Comparison of ENCODE assay signal across 23 cellular contexts in the genomic region with DNA sequence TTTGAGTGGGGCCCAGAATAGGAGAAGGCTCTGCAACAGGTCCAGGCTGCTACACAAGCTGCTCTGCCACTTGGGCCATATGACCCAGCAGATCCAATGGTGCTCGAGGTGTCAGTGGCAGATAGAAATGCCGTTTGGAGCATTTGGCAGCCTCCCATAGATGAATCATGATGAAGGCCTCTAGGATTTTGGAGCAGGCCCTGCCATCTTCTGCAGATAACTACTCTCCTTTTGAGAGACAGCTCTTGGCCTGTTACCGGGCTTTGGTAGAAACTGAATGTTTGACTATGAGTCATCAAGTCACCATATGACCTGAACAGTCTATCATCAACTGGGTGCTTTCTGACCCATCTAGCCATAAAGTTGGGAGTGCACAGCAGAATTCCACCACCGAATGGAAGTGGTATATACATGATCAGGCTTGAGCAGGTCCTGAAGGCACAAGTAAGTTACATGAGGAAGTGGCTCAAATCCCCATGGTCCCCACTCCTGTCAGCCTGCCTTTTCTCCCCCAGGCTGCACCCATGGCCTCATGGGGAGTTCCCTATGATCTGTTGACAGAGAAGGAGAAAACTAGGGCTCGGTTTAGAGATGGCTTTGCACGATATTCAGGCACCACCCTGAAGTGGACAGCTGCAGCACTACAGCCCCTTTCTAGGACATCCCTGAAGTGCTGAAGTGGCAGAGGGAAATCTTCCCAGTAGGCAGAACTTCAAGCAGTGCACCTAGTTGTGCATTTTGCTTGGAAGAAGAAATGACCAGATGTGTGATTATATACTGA.
A peak's percentile ranks its signal among the peaks of the same experiment; 100 is the strongest.
DNase-seq lines count a peak whose midpoint lies in the region; ATAC-seq, FAIRE-seq and TF ChIP-seq lines count a peak whose summit lies in the region.
"Had no signal": no experiment of that assay in that cellular context is flagged by ENCODE, and none has a peak within 500 bp of the region (broad histone marks: within the 10 kb centered on the region; RNA-seq: fewer than 3 reads in every experiment).

No MANE protein-coding gene starts in this region.

- TF ChIP-seq CTCF in bronchial epithelial cell (IDR thresholded peaks at IDR 0.05; ENCODE audit: insufficient read depth, low read length, severe bottlenecking) = no peak
- no peak for TF ChIP-seq CTCF in CD4-positive, alpha-beta T cell (IDR thresholded peaks at IDR 0.05)

- no peak overlapping the region for H3K4me3 Mint-ChIP-seq in CD4-positive, alpha-beta T cell
- H3K4me3 Mint-ChIP-seq: activated CD4-positive, alpha-beta T cell treated with anti-CD3 and anti-CD28 coated beads for 36 hours; immature natural killer cell had no signal

- no peak for FAIRE-seq in bronchial epithelial cell (lab: Jason Lieb, UNC)
- FAIRE-seq: small intestine had no signal

- H3K36me3 Mint-ChIP-seq in CD4-positive, alpha-beta T cell (ENCODE audit: low read depth) = no peaks in the 10 kb centered on the region
- H3K36me3 Mint-ChIP-seq: immature natural killer cell had no signal

- no peaks in the 10 kb centered on the region for H3K27me3 ChIP-seq in bronchial epithelial cell (ENCODE audit: control insufficient read depth, insufficient read depth, low read length)
- H3K27me3 ChIP-seq in CD4-positive, alpha-beta T cell (ENCODE audit: control insufficient read depth, insufficient read depth, low read length) = no peaks in the 10 kb centered on the region
- H3K27me3 ChIP-seq: ascending aorta, tibial nerve had no signal

- no peak overlapping the region for H3K27ac ChIP-seq in CD4-positive, alpha-beta T cell (ENCODE audit: low read depth, low read length)
- H3K27ac ChIP-seq: ascending aorta, tibial nerve had no signal

- H3K4me1 Mint-ChIP-seq in CD4-positive, alpha-beta T cell (ENCODE audit: low read depth) = no peaks in the 10 kb centered on the region
- H3K4me1 Mint-ChIP-seq: activated CD4-positive, alpha-beta T cell treated with anti-CD3 and anti-CD28 coated beads for 36 hours; immature natural killer cell had no signal

- no peak overlapping the region for H3K4me3 ChIP-seq in bronchial epithelial cell (ENCODE audit: low read depth, low read length)
- H3K4me3 ChIP-seq: ascending aorta, tibial nerve had no signal

- no peaks in the 10 kb centered on the region for H3K36me3 ChIP-seq in bronchial epithelial cell (ENCODE audit: control insufficient read depth, insufficient read depth, low read length)
- H3K36me3 ChIP-seq: ascending aorta, tibial nerve had no signal

- no peaks in the 10 kb centered on the region for H3K27me3 Mint-ChIP-seq in CD4-positive, alpha-beta T cell

- peaks cover 15% of the 10 kb centered on the region for H3K9me3 ChIP-seq in CD4-positive, alpha-beta T cell (ENCODE audit: control insufficient read depth, low read length)

- DNase-seq in GM04503 (ENCODE audit: low read depth) (peak; percentile 43), HS-27A (ENCODE audit: low read depth) (peak; percentile 60), bronchial epithelial cell (ENCODE audit: low read depth) (peak; percentile 35), myocyte (ENCODE audit: low read depth) (peak; percentile 12), NCI-H2081 treated with DMSO at 0.1 percent for 48 hours (lab: John Stamatoyannopoulos, UW) (no peak), SIG-M5 (lab: John Stamatoyannopoulos, UW) (no peak)
- no peak for DNase-seq in stimulated activated CD4-positive, alpha-beta T cell treated with anti-CD3 and anti-CD28 coated beads, Interleukin-4, amount 100 ng/mL, for 24 hours
- no peak for DNase-seq in CD4-positive, alpha-beta T cell
- DNase-seq: activated CD4-positive, alpha-beta T cell treated with anti-CD3 and anti-CD28 coated beads for 36 hours; AML-193; DMS79; effector CD8-positive, alpha-beta T cell; immature natural killer cell; Kasumi-1; NCI-H1105 treated with DMSO at 0.1 percent for 48 hours; NCI-H526 treated with DMSO at 0.1 percent for 48 hours; small intestine; stimulated activated CD4-positive, alpha-beta T cell treated with anti-CD3 and anti-CD28 coated beads, Interleukin-2, amount 100 ng/mL, for 48 hours; stimulated activated naive CD8-positive, alpha-beta T cell treated with anti-CD3 and anti-CD28 coated beads, Interleukin-15, Interleukin-2, amounts not matched to agents 100 U/mL and 50 U/mL, for 24 hours had no signal

- CTCF ChIA-PET in CD4-positive, alpha-beta T cell (lab: Charles Lee) = no interaction called here

- peaks cover 22% of the 10 kb centered on the region for H3K9me3 Mint-ChIP-seq in CD4-positive, alpha-beta T cell

- intact Hi-C loops in CD4-positive, alpha-beta T cell (cut with DNase I, micrococcal nuclease) = no loop called here

- no peak overlapping the region for H3K27ac Mint-ChIP-seq in CD4-positive, alpha-beta T cell
- H3K27ac Mint-ChIP-seq: activated CD4-positive, alpha-beta T cell treated with anti-CD3 and anti-CD28 coated beads for 36 hours; activated naive CD4-positive, alpha-beta T cell treated with anti-CD3 and anti-CD28 coated beads, Interleukin-2, amount 50 U/mL, for 72 hours; immature natural killer cell had no signal

- POLR2A ChIA-PET in CD4-positive, alpha-beta T cell (lab: Charles Lee) = no interaction called here

- ATAC-seq in CD4-positive, alpha-beta T cell (ENCODE audit: poor library complexity) = no peak
- ATAC-seq: activated CD4-positive, alpha-beta T cell treated with anti-CD3 and anti-CD28 coated beads for 36 hours; activated naive CD4-positive, alpha-beta T cell treated with anti-CD3 and anti-CD28 coated beads, Interleukin-2, amount 50 U/mL, for 72 hours; Right ventricle myocardium inferior; stimulated activated naive CD8-positive, alpha-beta T cell treated with anti-CD3 and anti-CD28 coated beads, Interleukin-15, Interleukin-2, amounts not matched to agents 100 U/mL and 50 U/mL, for 24 hours had no signal

Comparison
In these comparisons a context has a peak if more than half of its experiments do, and no peak if none do; other contexts are left out.
1. DNase-seq: peak in GM04503 (single experiment), HS-27A (single experiment), bronchial epithelial cell (single experiment) and myocyte (single experiment); none in stimulated activated CD4-positive, alpha-beta T cell treated with anti-CD3 and anti-CD28 coated beads, Interleukin-4, amount 100 ng/mL, for 24 hours (single experiment), NCI-H2081 treated with DMSO at 0.1 percent for 48 hours (single experiment), SIG-M5 (single experiment) and CD4-positive, alpha-beta T cell (0 of 10).